ENCODE assay signal across 10 cellular contexts in genomic region chr11:44316388-44317240, GRCh38. TPM values are rescaled to one million over a fixed set of nuclear protein-coding genes. Genes with fewer than 3 reads are reported as not detected.
A peak's percentile ranks its signal among the peaks of the same experiment; 100 is the strongest.
DNase-seq lines count a peak whose midpoint lies in the region; ATAC-seq and TF ChIP-seq lines count a peak whose summit lies in the region.
"Had no signal": no experiment of that assay in that cellular context is flagged by ENCODE, and none has a peak within 500 bp of the region (broad histone marks: within the 10 kb centered on the region; RNA-seq: fewer than 3 reads in every experiment).

No MANE protein-coding gene starts in this region.

- H3K27ac ChIP-seq in stomach, result no peak overlapping the region

- TF ChIP-seq CTCF in stomach (IDR thresholded peaks at IDR 0.05), result no peak

- peaks cover 18 to 33% (median 26%) of the 10 kb centered on the region in 4 donors for H3K4me1 ChIP-seq in stomach

- POLR2A ChIA-PET in T-cell (lab: Charles Lee), result no interaction called here

- intact Hi-C loops in stomach (cut with DNase I; ENCODE audit: low total_unique reads), result no loop called here

- no peaks in the 10 kb centered on the region for H3K36me3 ChIP-seq in stomach

- no peak for TF ChIP-seq EP300 in stomach (IDR thresholded peaks at IDR 0.05)

- peak overlapping the region; percentile 24 to 55 (median 36) for H3K4me3 Mint-ChIP-seq in T-cell

- TF ChIP-seq POLR2A in stomach (IDR thresholded peaks at IDR 0.05), result no peak

- 2 to 4% (median 2%) methylated on average over 31 to 64 of the region's 64 CpGs for WGBS in stomach, 5 donors

- peaks cover 5 to 24% (median 21%) of the 10 kb centered on the region in 3 donors for H3K4me1 Mint-ChIP-seq in T-cell

- peaks cover 76 to 93% of the 10 kb centered on the region in 2 donors for H3K27me3 Mint-ChIP-seq in T-cell

- H3K9me3 Mint-ChIP-seq in T-cell, result no peaks in the 10 kb centered on the region

- no peak overlapping the region for H3K27ac Mint-ChIP-seq in T-cell

- ATAC-seq in T-cell (replicated peaks in 1 of 4) (no peak), HG03521 (IDR thresholded peaks at IDR 0.05; ENCODE audit: unreplicated experiment) (no peak)

- H3K27me3 ChIP-seq in stomach, result peaks cover 41 to 100% (median 100%) of the 10 kb centered on the region in 3 donors

- H3K9me3 ChIP-seq in iPS-18c (ENCODE audit: control insufficient read depth, insufficient read depth, low read length), result peaks cover 2% of the 10 kb centered on the region
- H3K9me3 ChIP-seq in stomach, result no peaks in the 10 kb centered on the region

- DNase-seq in NCI-H2227 (lab: John Stamatoyannopoulos, UW; ENCODE audit: unreplicated experiment) (peak; percentile 49), NCI-H2227 treated with DMSO at 0.1 percent for 48 hours (lab: John Stamatoyannopoulos, UW) (no peak), T-cell (no peak), stomach (no peak), SW 1271 (lab: John Stamatoyannopoulos, UW) (no peak), AG20443 (ENCODE audit: low spot score) (no peak)

- CTCF ChIA-PET in T-cell (lab: Charles Lee), result no interaction called here

- H3K4me3 ChIP-seq in iPS-18c (ENCODE audit: insufficient read depth, low read depth, low read length) (peak overlapping the region; percentile 40), stomach (peak overlapping the region; percentile 26 to 41 (median 35))

- no peaks in the 10 kb centered on the region for H3K36me3 Mint-ChIP-seq in T-cell

RNA-seq across cellular contexts. Expression of gene ALX4, which starts 6.7 kb away (rescaled TPM):
- total RNA-seq in T-cell, result not detected
- total RNA-seq in stomach, result not detected
- polyA plus RNA-seq in stomach, result not detected
- total RNA-seq: dermis microvascular lymphatic vessel endothelial cell, HT1080 had no signal
